ENCODE assay signal across 12 cellular contexts in the genomic region with DNA sequence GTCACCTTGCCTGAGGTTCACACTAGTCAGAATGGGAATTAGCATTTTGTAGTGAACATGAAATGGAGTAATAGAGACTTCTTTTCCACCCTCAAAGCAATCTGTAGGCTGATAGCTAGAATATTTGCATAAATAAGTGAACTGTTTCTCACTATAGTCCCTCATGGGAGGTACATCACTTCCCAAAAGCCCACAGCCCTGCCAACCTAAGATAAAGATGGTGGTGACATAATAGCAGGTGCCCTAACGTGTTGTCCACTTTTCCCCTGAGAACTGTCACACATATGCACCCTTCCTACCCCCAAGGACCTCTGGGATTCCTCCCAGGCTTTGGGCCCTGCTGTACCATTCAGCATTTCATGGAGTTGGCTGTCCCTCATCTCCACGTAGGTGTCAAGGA.
"Had no signal": no experiment of that assay in that cellular context is flagged by ENCODE, and none has a peak within 500 bp of the region (broad histone marks: within the 10 kb centered on the region; RNA-seq: fewer than 3 reads in every experiment).

No MANE protein-coding gene starts in this region.

- DNase-seq: activated CD4-positive, alpha-beta T cell treated with anti-CD3 and anti-CD28 coated beads for 1 hour; activated CD4-positive, alpha-beta T cell treated with anti-CD3 and anti-CD28 coated beads, Interleukin-2, amount 50 U/mL, for 4 hours; activated CD8-positive, alpha-beta memory T cell treated with anti-CD3 and anti-CD28 coated beads, Interleukin-2, amount 10 ng/mL, durations not matched to agents 7 days and 5 days; activated T-cell treated with anti-CD3 and anti-CD28 coated beads, Interleukin-2, amount 50 U/mL, for 24 hours; amniotic stem cell; left lung; mammary epithelial cell; naive B cell; stimulated activated CD4-positive, alpha-beta T cell treated with anti-CD3 and anti-CD28 coated beads, Interleukin-1b, Interleukin-23, amount 100 ng/mL, for 48 hours; T1000 had no signal

- H3K4me3 ChIP-seq: hepatocyte, left lung had no signal

- ATAC-seq: activated CD8-positive, alpha-beta memory T cell treated with anti-CD3 and anti-CD28 coated beads, Interleukin-2, amount 10 ng/mL, durations not matched to agents 7 days and 5 days; esophagus mucosa; left lung had no signal

- H3K27ac ChIP-seq: hepatocyte, left lung had no signal

- H3K4me2 ChIP-seq: hepatocyte had no signal

- H3K9me3 ChIP-seq: left lung had no signal

- H3K27me3 ChIP-seq: hepatocyte, left lung had no signal
